In the genomic region with DNA sequence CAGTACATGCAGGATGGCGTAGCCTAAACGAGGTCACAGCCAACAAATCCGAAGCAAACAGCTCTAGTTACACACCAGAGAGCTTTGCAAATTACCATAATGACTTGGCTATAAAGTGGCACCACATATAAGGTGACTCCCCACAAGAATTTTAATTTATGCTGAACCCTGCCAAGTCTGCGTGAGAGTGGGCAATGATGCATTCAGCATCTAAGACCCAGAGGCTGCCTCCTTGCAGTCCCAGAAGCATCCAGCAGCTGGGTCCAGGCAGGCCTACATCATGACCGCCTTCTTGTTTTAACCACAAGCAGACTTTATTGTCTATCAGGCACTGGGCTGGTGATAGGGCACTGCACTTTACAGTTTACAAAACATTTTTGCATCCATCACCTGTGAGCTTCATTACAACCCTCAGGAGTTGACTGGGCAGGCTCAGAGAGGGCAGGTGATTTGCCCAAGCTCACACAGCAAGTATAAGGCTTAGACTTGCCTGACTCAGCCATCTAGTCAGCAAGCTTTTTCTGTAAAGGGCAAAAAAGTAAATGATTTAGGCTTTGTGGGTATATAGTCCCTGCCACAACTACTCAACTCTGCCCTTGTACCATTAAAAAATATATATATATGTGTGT, we compare ENCODE assay signal across 27 cellular contexts.
DNase-seq lines count a peak whose midpoint lies in the region; ATAC-seq, FAIRE-seq and TF ChIP-seq lines count a peak whose summit lies in the region.
"Had no signal": no experiment of that assay in that cellular context is flagged by ENCODE, and none has a peak within 500 bp of the region (broad histone marks: within the 10 kb centered on the region; RNA-seq: fewer than 3 reads in every experiment).

No MANE protein-coding gene starts in this region.

- peaks cover 88% of the 10 kb centered on the region for H4K20me1 ChIP-seq in astrocyte (ENCODE audit: insufficient read depth, low read length)

- H3K27ac ChIP-seq in astrocyte (ENCODE audit: low read depth, low read length) (no peak overlapping the region), neuronal stem cell (replicated peaks; ENCODE audit: low read length) (no peak overlapping the region)
- H3K27ac ChIP-seq: brain microvascular endothelial cell, C4-2B, esophagus muscularis mucosa, gastroesophageal sphincter, Peyer's patch had no signal

- H3K27me3 ChIP-seq in astrocyte (ENCODE audit: insufficient read depth, low read length) (no peaks in the 10 kb centered on the region), neuronal stem cell (ENCODE audit: control insufficient read depth in 3 of 3, insufficient read depth in 3 of 3, low read depth in 1 of 3, low read length in 3 of 3) (peaks cover 0 to 27% (median 0%) of the 10 kb centered on the region in 3 experiments)
- H3K27me3 ChIP-seq: brain microvascular endothelial cell, esophagus muscularis mucosa, gastroesophageal sphincter, Peyer's patch had no signal

- H3K4me1 Mint-ChIP-seq in astrocyte (ENCODE audit: low read depth, unreplicated experiment): no peaks in the 10 kb centered on the region

- FAIRE-seq in astrocyte (lab: Jason Lieb, UNC): no peak
- FAIRE-seq: colon, D721Med had no signal

- H3K4me3 Mint-ChIP-seq in astrocyte (ENCODE audit: unreplicated experiment): no peak overlapping the region
- H3K4me3 Mint-ChIP-seq: activated CD4-positive, alpha-beta memory T cell treated with anti-CD3 and anti-CD28 coated beads for 36 hours; HFFc6; mesothelial cell of epicardium; natural killer cell; stimulated activated naive CD8-positive, alpha-beta T cell treated with anti-CD3 and anti-CD28 coated beads, Interleukin-15, Interleukin-2, amounts not matched to agents 100 ng/mL and 50 ng/mL, for 24 hours; T-cell had no signal

- no peak overlapping the region for H3K4me3 ChIP-seq in astrocyte (ENCODE audit: insufficient read depth, low read depth, low read length)
- no peak overlapping the region for H3K4me3 ChIP-seq in neuronal stem cell (ENCODE audit: low read length in 2 of 2)
- H3K4me3 ChIP-seq: esophagus muscularis mucosa, gastroesophageal sphincter, Peyer's patch had no signal

- no peak overlapping the region for H2AFZ ChIP-seq in astrocyte (ENCODE audit: low read depth, low read length)
- H2AFZ ChIP-seq in neuronal stem cell (ENCODE audit: low read length): no peak overlapping the region

- no peak overlapping the region for H3K4ac ChIP-seq in neuronal stem cell (ENCODE audit: low read length)

- H3K9me3 Mint-ChIP-seq in astrocyte (ENCODE audit: unreplicated experiment): peaks cover 2% of the 10 kb centered on the region
- H3K9me3 Mint-ChIP-seq: activated CD4-positive, alpha-beta memory T cell treated with anti-CD3 and anti-CD28 coated beads for 36 hours; activated T-helper 2 cell treated with anti-CD3 and anti-CD28 coated beads, Interferon-gamma antibody, Interleukin-2, Interleukin-4, amounts not matched to agents 10 μg/mL and 5 μg/mL and 100 μg/mL, durations not matched to agents 14 hours and 24 hours and 36 hours; HFFc6; natural killer cell had no signal

- no peak overlapping the region for H3K9ac ChIP-seq in astrocyte (ENCODE audit: low read length)
- no peak overlapping the region for H3K9ac ChIP-seq in neuronal stem cell (ENCODE audit: low read depth, low read length, poor library complexity)

- H2BK12ac ChIP-seq in neuronal stem cell (ENCODE audit: low read length): no peak overlapping the region

- DNase-seq in Caki2 (ENCODE audit: low read depth) (peak; percentile 19), Daoy (ENCODE audit: low read depth) (peak; percentile 40), astrocyte (ENCODE audit: low read depth) (peak; percentile 48), kidney tubule cell (ENCODE audit: low spot score) (peak; percentile 54), NCI-H345 (lab: John Stamatoyannopoulos, UW) (no peak), neuronal stem cell (ENCODE audit: low spot score) (no peak)
- DNase-seq: activated CD4-positive, alpha-beta memory T cell treated with anti-CD3 and anti-CD28 coated beads for 36 hours; brain microvascular endothelial cell; effector memory CD4-positive, alpha-beta T cell; HFFc6; hypothalamus; KG1; MV-4-11; natural killer cell; NCI-H1930; Peyer's patch; T-cell had no signal

- ATAC-seq in HG02763 (IDR thresholded peaks at IDR 0.05; ENCODE audit: unreplicated experiment): no peak
- ATAC-seq: activated CD4-positive, CD25-positive, alpha-beta regulatory T cell treated with anti-CD3 and anti-CD28 coated beads, Interleukin-2, amount 50 U/mL, for 24 hours; gastroesophageal sphincter; natural killer cell; T-cell had no signal

- no peaks in the 10 kb centered on the region for H3K36me3 Mint-ChIP-seq in astrocyte (ENCODE audit: low read depth, unreplicated experiment)
- H3K36me3 Mint-ChIP-seq: activated CD4-positive, alpha-beta memory T cell treated with anti-CD3 and anti-CD28 coated beads for 36 hours; mesothelial cell of epicardium; natural killer cell had no signal

- H3K79me2 ChIP-seq in astrocyte (ENCODE audit: insufficient read depth, low read length): peaks cover 61% of the 10 kb centered on the region

- H3K36me3 ChIP-seq in astrocyte (ENCODE audit: insufficient read depth, low read length) (no peaks in the 10 kb centered on the region), neuronal stem cell (replicated peaks in 1 of 2; ENCODE audit: control insufficient read depth in 2 of 2, insufficient read depth in 2 of 2, low read length in 2 of 2) (no peaks in the 10 kb centered on the region)
- H3K36me3 ChIP-seq: brain microvascular endothelial cell, esophagus muscularis mucosa, gastroesophageal sphincter, Peyer's patch had no signal

- H4K8ac ChIP-seq in neuronal stem cell (ENCODE audit: low read depth, low read length): no peak overlapping the region

- no peaks in the 10 kb centered on the region for H3K79me1 ChIP-seq in neuronal stem cell (ENCODE audit: low read depth, low read length)

- WGBS in neuronal stem cell (ENCODE audit: extremely low coverage in 2 of 2, insufficient read length in 2 of 2, insufficient replicate concordance in 1 of 2), 2 donors: no CpG with 5 or more reads among the region's 5 CpGs

- H2BK15ac ChIP-seq in neuronal stem cell (ENCODE audit: low read length): no peak overlapping the region

- peaks cover 52% of the 10 kb centered on the region for H3K27me3 Mint-ChIP-seq in astrocyte (ENCODE audit: low read depth, unreplicated experiment)
- H3K27me3 Mint-ChIP-seq: activated CD4-positive, alpha-beta memory T cell treated with anti-CD3 and anti-CD28 coated beads for 36 hours; stimulated activated naive CD8-positive, alpha-beta T cell treated with anti-CD3 and anti-CD28 coated beads, Interleukin-15, Interleukin-2, amounts not matched to agents 100 ng/mL and 50 ng/mL, for 24 hours had no signal

- no peak overlapping the region for H3K14ac ChIP-seq in neuronal stem cell (ENCODE audit: low read length)

- H4K91ac ChIP-seq in neuronal stem cell (ENCODE audit: low read depth, low read length, poor library complexity): no peak overlapping the region

- no peak overlapping the region for H2AK5ac ChIP-seq in neuronal stem cell (ENCODE audit: low read depth, low read length)

- H3K9me3 ChIP-seq in astrocyte (ENCODE audit: insufficient read depth, low read depth, low read length): no peaks in the 10 kb centered on the region
- peaks cover 0 to 2% of the 10 kb centered on the region in 2 donors for H3K9me3 ChIP-seq in neuronal stem cell (replicated peaks in 1 of 2; ENCODE audit: control insufficient read depth in 2 of 2, insufficient read depth in 1 of 2, low read depth in 1 of 2, low read length in 2 of 2)
- H3K9me3 ChIP-seq: gastroesophageal sphincter had no signal

- no peak overlapping the region for H3K18ac ChIP-seq in neuronal stem cell (ENCODE audit: low read length)

- in situ Hi-C loops in Caki2 (cut with HindIII; ENCODE audit: low pct_unique_long_range_greater_than_20kb, low sequenced_read_pairs): no loop called here

- H3K23ac ChIP-seq in neuronal stem cell (ENCODE audit: low read depth, low read length, poor library complexity): no peak overlapping the region

- peaks cover 4% of the 10 kb centered on the region for H3K4me1 ChIP-seq in astrocyte (ENCODE audit: insufficient read depth, low read length)
- H3K4me1 ChIP-seq in neuronal stem cell (ENCODE audit: control insufficient read depth in 2 of 2, insufficient read depth in 1 of 2, low read depth in 1 of 2, low read length in 2 of 2): peaks cover 0 to 4% of the 10 kb centered on the region in 2 donors
- H3K4me1 ChIP-seq: esophagus muscularis mucosa, gastroesophageal sphincter, Peyer's patch had no signal

- no peak overlapping the region for H3K27ac Mint-ChIP-seq in astrocyte (ENCODE audit: unreplicated experiment)
- H3K27ac Mint-ChIP-seq: activated CD4-positive, alpha-beta memory T cell treated with anti-CD3 and anti-CD28 coated beads for 36 hours; activated T-helper 2 cell treated with anti-CD3 and anti-CD28 coated beads, Interferon-gamma antibody, Interleukin-2, Interleukin-4, amounts not matched to agents 10 μg/mL and 5 μg/mL and 100 μg/mL, durations not matched to agents 14 hours and 24 hours and 36 hours; HFFc6; mesothelial cell of epicardium; natural killer cell; stimulated activated naive CD8-positive, alpha-beta T cell treated with anti-CD3 and anti-CD28 coated beads, Interleukin-15, Interleukin-2, amounts not matched to agents 100 ng/mL and 50 ng/mL, for 24 hours; T-cell had no signal

- H3K4me2 ChIP-seq in astrocyte (ENCODE audit: low read length) (no peak overlapping the region), neuronal stem cell (ENCODE audit: insufficient read depth, low read length, poor library complexity, severe bottlenecking) (no peak overlapping the region)

- no peak overlapping the region for H2BK120ac ChIP-seq in neuronal stem cell (ENCODE audit: low read depth, low read length)

- TF ChIP-seq CTCF in astrocyte (IDR thresholded peaks at IDR 0.05; ENCODE audit: insufficient read depth, low read depth, low read length): no peak

- no peak overlapping the region for H2BK5ac ChIP-seq in neuronal stem cell (ENCODE audit: low read length)

Comparison
In these comparisons a context has a peak if more than half of its experiments do, and no peak if none do; other contexts are left out.
1. DNase-seq: peak in Caki2 (single experiment), Daoy (single experiment), astrocyte (single experiment) and kidney tubule cell (single experiment); none in NCI-H345 (single experiment) and neuronal stem cell (single experiment).